In the genomic region with DNA sequence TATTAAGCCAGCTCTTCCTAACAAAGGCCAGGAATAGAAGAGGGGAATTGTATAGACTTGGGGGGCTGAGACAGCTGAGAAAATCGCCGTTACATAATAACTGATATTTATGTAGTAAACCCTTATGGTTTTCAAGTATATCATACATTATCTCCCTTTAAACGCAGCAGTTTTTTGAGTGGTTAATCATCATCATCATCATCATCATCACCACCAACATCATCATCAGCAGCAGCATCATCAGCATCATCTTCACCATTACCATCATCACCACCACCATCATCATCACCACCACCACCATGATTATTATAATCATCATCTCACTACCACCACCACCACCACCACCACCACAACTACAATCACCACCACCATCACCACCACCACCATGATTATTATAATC, we compare ENCODE assay signal across 18 cellular contexts. TPM values are rescaled to one million over a fixed set of nuclear protein-coding genes. Genes with fewer than 3 reads are reported as not detected.
DNase-seq lines count a peak whose midpoint lies in the region; ATAC-seq and TF ChIP-seq lines count a peak whose summit lies in the region.
"Had no signal": no experiment of that assay in that cellular context is flagged by ENCODE, and none has a peak within 500 bp of the region (broad histone marks: within the 10 kb centered on the region; RNA-seq: fewer than 3 reads in every experiment).

No MANE protein-coding gene starts in this region.

- H3K36me3 ChIP-seq in CD4-positive, CD25-positive, alpha-beta regulatory T cell (ENCODE audit: control insufficient read depth, insufficient read depth, low read length) = peaks cover 63% of the 10 kb centered on the region
- H3K36me3 ChIP-seq in esophagus muscularis mucosa (no peaks in the 10 kb centered on the region), MG63 (no peaks in the 10 kb centered on the region), stomach (no peaks in the 10 kb centered on the region)
- H3K36me3 ChIP-seq: adrenal gland, BE2C, left lung, prostate gland, suprapubic skin had no signal

- intact Hi-C loops in esophagus muscularis mucosa (cut with DNase I) (no loop called here), stomach (cut with DNase I; ENCODE audit: low total_unique reads) (no loop called here)

- H3K9me3 Mint-ChIP-seq in CD4-positive, CD25-positive, alpha-beta regulatory T cell = peaks cover 0 to 6% (median 0%) of the 10 kb centered on the region in 7 donors
- peaks cover 14% of the 10 kb centered on the region for H3K9me3 Mint-ChIP-seq in T-helper 2 cell treated with Interferon-gamma antibody and Interleukin-4, amounts not matched to agents 5 μg/mL and 100 μg/mL, for 36 hours

- WGBS in esophagus muscularis mucosa = 92% methylated on average over 3 of the region's 3 CpGs
- WGBS in stomach, 5 donors = 58 to 85% (median 68%) methylated on average over 3 of the region's 3 CpGs

- DNase-seq in CD4-positive, CD25-positive, alpha-beta regulatory T cell = no peak
- no peak for DNase-seq in T-helper 2 cell treated with Interferon-gamma antibody and Interleukin-4, amounts not matched to agents 5 μg/mL and 100 μg/mL, for 36 hours (ENCODE audit: low spot score)
- DNase-seq in esophagus muscularis mucosa (ENCODE audit: extremely low spot score) (peak; percentile 0), GM19240 (ENCODE audit: insufficient read length, low spot score) (no peak), NCI-H1048 (lab: John Stamatoyannopoulos, UW) (no peak), MG63 (no peak), stomach (no peak)
- DNase-seq: adrenal gland; BE2C; caudate nucleus; DMS79; effector CD8-positive, alpha-beta T cell; left lung; SHP77 treated with DMSO at 0.1 percent for 48 hours; stimulated activated CD4-positive, alpha-beta T cell treated with anti-CD3 and anti-CD28 coated beads, Interleukin-12 subunit alpha, Interleukin-12 subunit beta, amount 100 ng/mL, for 4 hours had no signal

- TF ChIP-seq CTCF in 22Rv1 (IDR thresholded peaks at IDR 0.05) (no peak), esophagus muscularis mucosa (IDR thresholded peaks at IDR 0.05) (no peak), stomach (IDR thresholded peaks at IDR 0.05) (no peak)

- no peak for TF ChIP-seq POLR2A in esophagus muscularis mucosa (IDR thresholded peaks at IDR 0.05; ENCODE audit: low read depth)
- TF ChIP-seq POLR2A in stomach (IDR thresholded peaks at IDR 0.05) = no peak

- no peaks in the 10 kb centered on the region for H3K27me3 Mint-ChIP-seq in CD4-positive, CD25-positive, alpha-beta regulatory T cell
- no peaks in the 10 kb centered on the region for H3K27me3 Mint-ChIP-seq in T-helper 2 cell treated with Interferon-gamma antibody and Interleukin-4, amounts not matched to agents 5 μg/mL and 100 μg/mL, for 36 hours (ENCODE audit: low read depth)

- peaks cover 37 to 89% (median 67%) of the 10 kb centered on the region in 4 donors for H3K4me1 Mint-ChIP-seq in CD4-positive, CD25-positive, alpha-beta regulatory T cell
- peaks cover 64% of the 10 kb centered on the region for H3K4me1 Mint-ChIP-seq in T-helper 2 cell treated with Interferon-gamma antibody and Interleukin-4, amounts not matched to agents 5 μg/mL and 100 μg/mL, for 36 hours (ENCODE audit: low read depth)

- H3K4me3 Mint-ChIP-seq in CD4-positive, CD25-positive, alpha-beta regulatory T cell = peak overlapping the region; percentile 82 to 100 (median 90)
- H3K4me3 Mint-ChIP-seq in T-helper 2 cell treated with Interferon-gamma antibody and Interleukin-4, amounts not matched to agents 5 μg/mL and 100 μg/mL, for 36 hours = peak overlapping the region; percentile 79

- H3K27ac ChIP-seq in 22Rv1 = peak overlapping the region; percentile 87
- peak overlapping the region; percentile 85 for H3K27ac ChIP-seq in CD4-positive, CD25-positive, alpha-beta regulatory T cell (ENCODE audit: insufficient read depth, low read length, poor library complexity, severe bottlenecking)
- no peak overlapping the region for H3K27ac ChIP-seq in esophagus muscularis mucosa (replicated peaks in 1 of 4)
- no peak overlapping the region for H3K27ac ChIP-seq in stomach
- H3K27ac ChIP-seq: adrenal gland, left lung, prostate gland, suprapubic skin had no signal

- no peak for ATAC-seq in CD4-positive, CD25-positive, alpha-beta regulatory T cell (ENCODE audit: low read depth in 2 of 2)

- no peaks in the 10 kb centered on the region for H3K27me3 ChIP-seq in CD4-positive, CD25-positive, alpha-beta regulatory T cell (ENCODE audit: control insufficient read depth, insufficient read depth, low read length)
- H3K27me3 ChIP-seq in esophagus muscularis mucosa (no peaks in the 10 kb centered on the region), MG63 (no peaks in the 10 kb centered on the region), stomach (no peaks in the 10 kb centered on the region)
- H3K27me3 ChIP-seq: adrenal gland, BE2C, left lung, suprapubic skin had no signal

- no peaks in the 10 kb centered on the region for H3K9me3 ChIP-seq in CD4-positive, CD25-positive, alpha-beta regulatory T cell (ENCODE audit: control insufficient read depth in 2 of 2, low read length in 2 of 2)
- no peaks in the 10 kb centered on the region for H3K9me3 ChIP-seq in esophagus muscularis mucosa
- H3K9me3 ChIP-seq in MG63 = no peaks in the 10 kb centered on the region
- H3K9me3 ChIP-seq in stomach = no peaks in the 10 kb centered on the region
- H3K9me3 ChIP-seq: adrenal gland, BE2C, left lung, prostate gland, suprapubic skin had no signal

- peaks cover 61% of the 10 kb centered on the region for H3K36me3 Mint-ChIP-seq in CD4-positive, CD25-positive, alpha-beta regulatory T cell
- H3K36me3 Mint-ChIP-seq in T-helper 2 cell treated with Interferon-gamma antibody and Interleukin-4, amounts not matched to agents 5 μg/mL and 100 μg/mL, for 36 hours (ENCODE audit: low read depth) = peaks cover 72% of the 10 kb centered on the region

- H3K4me3 ChIP-seq in CD4-positive, CD25-positive, alpha-beta regulatory T cell (ENCODE audit: low read depth, low read length) = peak overlapping the region; percentile 91
- no peak overlapping the region for H3K4me3 ChIP-seq in esophagus muscularis mucosa
- H3K4me3 ChIP-seq in MG63 = no peak overlapping the region
- no peak overlapping the region for H3K4me3 ChIP-seq in stomach
- H3K4me3 ChIP-seq: adrenal gland, left lung, prostate gland, suprapubic skin had no signal

- TF ChIP-seq EP300 in esophagus muscularis mucosa (IDR thresholded peaks at IDR 0.05) (no peak), stomach (IDR thresholded peaks at IDR 0.05) (no peak)

- peak overlapping the region; percentile 78 to 98 (median 89) for H3K27ac Mint-ChIP-seq in CD4-positive, CD25-positive, alpha-beta regulatory T cell
- H3K27ac Mint-ChIP-seq in T-helper 2 cell treated with Interferon-gamma antibody and Interleukin-4, amounts not matched to agents 5 μg/mL and 100 μg/mL, for 36 hours = peak overlapping the region; percentile 89

- H3K4me1 ChIP-seq in CD4-positive, CD25-positive, alpha-beta regulatory T cell (ENCODE audit: control insufficient read depth, insufficient read depth, low read length, poor library complexity, severe bottlenecking) = peaks cover 89% of the 10 kb centered on the region
- H3K4me1 ChIP-seq in esophagus muscularis mucosa (peaks cover 21 to 30% (median 26%) of the 10 kb centered on the region in 4 donors), stomach (peaks cover 25 to 63% (median 33%) of the 10 kb centered on the region in 4 donors)
- H3K4me1 ChIP-seq: adrenal gland, prostate gland had no signal

RNA-seq across cellular contexts. Expression of a gene that starts 9.1 kb away (rescaled TPM):
- 364 TPM for total RNA-seq in CD4-positive, CD25-positive, alpha-beta regulatory T cell
- 100 to 1,000 TPM; 320 to 435 (median 407) TPM for polyA plus RNA-seq in CD4-positive, CD25-positive, alpha-beta regulatory T cell
- total RNA-seq in esophagus muscularis mucosa = 10 to 100 TPM in 1 of 4 donors, 1 to 10 TPM in 3; 2.6 to 14.4 (median 5.1) TPM
- total RNA-seq in MG63 (2014; rRNA removed; shearing (Covaris generic); ENCODE audit: low replicate concordance) = 0.40 and 0.42 TPM in 2 replicates
- total RNA-seq in stomach = 10 to 100 TPM in 3 of 5 donors, 1 to 10 TPM in 1, not detected in 1; 9.4 to 19.3 (median 12.4) TPM
- 1 to 10 TPM; 2.0 to 2.6 (median 2.1) TPM for polyA plus RNA-seq in stomach

Comparison
In these comparisons a context has a peak if more than half of its experiments do, and no peak if none do; other contexts are left out.
1. H3K27ac ChIP-seq: peak in 22Rv1 (single experiment) and CD4-positive, CD25-positive, alpha-beta regulatory T cell (single experiment); none in esophagus muscularis mucosa (0 of 4) and stomach (0 of 5).
2. RNA of a gene that starts 9.1 kb away (total RNA-seq): 364 TPM in CD4-positive, CD25-positive, alpha-beta regulatory T cell (single experiment); 9.4 to 19.3 TPM in stomach, 2.6 to 14.4 TPM in esophagus muscularis mucosa and 0.40 to 0.42 TPM in MG63; every median in the first group is over 10 times any median in the second.